ENCODE assay signal across 11 cellular contexts in the genomic region with DNA sequence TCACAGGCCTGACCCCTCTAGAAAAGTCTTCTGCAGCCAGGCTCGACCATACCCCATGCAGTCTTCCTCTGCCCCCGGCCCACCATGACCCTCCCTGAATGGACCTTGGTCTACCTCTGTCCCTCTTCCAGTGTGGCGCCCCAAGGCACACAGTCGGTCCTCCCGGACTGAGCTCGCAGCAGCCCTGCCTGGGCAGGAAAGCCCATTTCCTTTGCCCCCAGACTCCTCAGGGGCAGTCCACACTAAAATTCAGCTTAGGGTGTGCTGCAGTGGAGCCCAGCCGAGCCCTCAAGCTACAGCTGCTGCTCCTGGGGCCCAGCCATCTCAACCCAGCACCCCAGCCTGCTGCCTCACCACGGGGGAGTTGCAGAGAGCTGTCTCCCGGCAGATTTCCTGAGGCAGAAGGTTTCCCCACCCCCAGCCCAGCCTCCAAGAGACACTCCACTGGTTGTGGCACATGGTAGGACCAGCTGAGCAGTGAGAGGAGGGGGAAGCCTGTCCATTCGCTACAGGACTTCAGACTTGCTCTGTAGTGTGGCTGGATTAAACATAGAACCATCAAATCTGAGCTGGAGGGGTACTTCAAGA. TPM values are rescaled to one million over a fixed set of nuclear protein-coding genes. Genes with fewer than 3 reads are reported as not detected.
DNase-seq lines count a peak whose midpoint lies in the region; ATAC-seq and TF ChIP-seq lines count a peak whose summit lies in the region.
"Had no signal": no experiment of that assay in that cellular context is flagged by ENCODE, and none has a peak within 500 bp of the region (broad histone marks: within the 10 kb centered on the region; RNA-seq: fewer than 3 reads in every experiment).

No MANE protein-coding gene starts in this region.

- no peak overlapping the region for H3K9ac ChIP-seq in SK-N-MC (ENCODE audit: insufficient read length)

- intact Hi-C loops in head of caudate nucleus (cut with DNase I) = loop anchor here (5.0 kb wide), 1 partner anchor 113 kb away; a partner anchor contains a TSS
- intact Hi-C loops in breast epithelium (cut with DNase I; ENCODE audit: low total_unique reads) = no loop called here

- peak overlapping the region; percentile 79 for H3K4me2 ChIP-seq in osteoblast (ENCODE audit: insufficient read depth, low read length)

- no peak for ATAC-seq in HG03520 (IDR thresholded peaks at IDR 0.05; ENCODE audit: unreplicated experiment)

- DNase-seq in G401 (ENCODE audit: low spot score) = peak; percentile 52
- DNase-seq in SK-N-MC (ENCODE audit: low read depth, low spot score) = no peak
- peak; percentile 24 to 88 (median 69) for DNase-seq in head of caudate nucleus
- no peak for DNase-seq in osteoblast (ENCODE audit: insufficient read length, low spot score, missing footprints)
- DNase-seq in NCI-H526 treated with DMSO at 0.1 percent for 48 hours (lab: John Stamatoyannopoulos, UW) = no peak
- no peak for DNase-seq in activated T-cell treated with anti-CD3 and anti-CD28 coated beads for 4 hours
- DNase-seq in breast epithelium (ENCODE audit: low spot score in 2 of 2) = no peak
- DNase-seq: NCI-H187, NCI-H510A treated with DMSO at 0.1 percent for 48 hours, testis had no signal

- H3K79me2 ChIP-seq in osteoblast (ENCODE audit: insufficient read depth, low read length) = no peaks in the 10 kb centered on the region

- TF ChIP-seq CTCF in osteoblast (IDR thresholded peaks at IDR 0.05; ENCODE audit: extremely low read depth, low read depth, low read length) = no peak
- TF ChIP-seq CTCF in breast epithelium (IDR thresholded peaks at IDR 0.05) = no peak

- H2AFZ ChIP-seq in osteoblast (ENCODE audit: low read length) = no peak overlapping the region

- H3K27ac ChIP-seq in SK-N-MC (no peak overlapping the region), osteoblast (ENCODE audit: low read depth, low read length) (no peak overlapping the region), breast epithelium (no peak overlapping the region)
- H3K27ac ChIP-seq: testis had no signal

- H3K36me3 ChIP-seq in SK-N-MC (ENCODE audit: insufficient read depth, low read length) (no peaks in the 10 kb centered on the region), osteoblast (ENCODE audit: insufficient read depth, low read length) (no peaks in the 10 kb centered on the region), breast epithelium (no peaks in the 10 kb centered on the region)

- H3K4me1 ChIP-seq in osteoblast (ENCODE audit: insufficient read depth, low read length) = peaks cover 8% of the 10 kb centered on the region
- H3K4me1 ChIP-seq in breast epithelium = no peaks in the 10 kb centered on the region
- H3K4me1 ChIP-seq: testis had no signal

- H3K4me3 ChIP-seq in SK-N-MC = peak overlapping the region; percentile 77
- peak overlapping the region; percentile 72 for H3K4me3 ChIP-seq in osteoblast (ENCODE audit: insufficient read depth, low read length)
- H3K4me3 ChIP-seq in breast epithelium = peak overlapping the region in 1 of 3 donors; percentile 78
- H3K4me3 ChIP-seq: testis had no signal

- in situ Hi-C loops in G401 (cut with HindIII; ENCODE audit: low sequenced_read_pairs) = no loop called here

- no peak for TF ChIP-seq POLR2A in breast epithelium (IDR thresholded peaks at IDR 0.05)

- H3K9me3 ChIP-seq in SK-N-MC (ENCODE audit: low read depth, low read length) (no peaks in the 10 kb centered on the region), osteoblast (ENCODE audit: low read depth, low read length) (no peaks in the 10 kb centered on the region), breast epithelium (no peaks in the 10 kb centered on the region)
- H3K9me3 ChIP-seq: testis had no signal

- peaks cover 9% of the 10 kb centered on the region for H4K20me1 ChIP-seq in osteoblast (ENCODE audit: insufficient read depth, low read length)

- peaks cover 62% of the 10 kb centered on the region for H3K27me3 ChIP-seq in osteoblast (ENCODE audit: insufficient read depth, low read length)
- H3K27me3 ChIP-seq in breast epithelium = peaks cover 0 to 84% of the 10 kb centered on the region in 2 donors
- H3K27me3 ChIP-seq: testis had no signal

RNA-seq across cellular contexts. Expression of a gene that starts 37.5 kb away (rescaled TPM):
- total RNA-seq in G401 (2014; rRNA removed; shearing (Covaris generic)) = 16.0 and 18.4 TPM in 2 replicates
- total RNA-seq in osteoblast = 10.1 and 14.7 TPM in 2 replicates
- 10 to 100 TPM; 16.7 to 18.7 (median 18.3) TPM for total RNA-seq in breast epithelium

Comparison
In these comparisons a context has a peak if more than half of its experiments do, and no peak if none do; other contexts are left out.
1. DNase-seq: peak in G401 (single experiment) and head of caudate nucleus (42 of 42); none in SK-N-MC (single experiment), osteoblast (single experiment), NCI-H526 treated with DMSO at 0.1 percent for 48 hours (single experiment), activated T-cell treated with anti-CD3 and anti-CD28 coated beads for 4 hours (single experiment) and breast epithelium (0 of 2).